ENCODE assay signal across 7 cellular contexts in genomic region chr16:4358831-4359561, GRCh38. TPM values are rescaled to one million over a fixed set of nuclear protein-coding genes. Genes with fewer than 3 reads are reported as not detected.
A peak's percentile ranks its signal among the peaks of the same experiment; 100 is the strongest.
DNase-seq lines count a peak whose midpoint lies in the region; ATAC-seq and TF ChIP-seq lines count a peak whose summit lies in the region.

No MANE protein-coding gene starts in this region.

- H3K27me3 ChIP-seq in GM23248 (replicated peaks; ENCODE audit: insufficient read depth) (no peaks in the 10 kb centered on the region), right cardiac atrium (ENCODE audit: control insufficient read depth, insufficient read depth) (no peaks in the 10 kb centered on the region)

- H3F3A ChIP-seq in GM23248 (ENCODE audit: insufficient read depth) = no peaks in the 10 kb centered on the region

- H3K4me3 Mint-ChIP-seq in activated naive CD8-positive, alpha-beta T cell treated with anti-CD3 and anti-CD28 coated beads for 36 hours = no peak overlapping the region

- H3K27ac Mint-ChIP-seq in activated naive CD8-positive, alpha-beta T cell treated with anti-CD3 and anti-CD28 coated beads for 36 hours = no peak overlapping the region

- in situ Hi-C loops in GM23248 (cut with MboI) = loop anchor here (10.0 kb wide), 1 partner anchor 46 kb away; no protein-coding TSS in a partner anchor

- no peaks in the 10 kb centered on the region for H3K9me3 ChIP-seq in GM23248 (ENCODE audit: low read depth)
- no peaks in the 10 kb centered on the region for H3K9me3 ChIP-seq in right cardiac atrium (ENCODE audit: control insufficient read depth, low read length)

- H3K36me3 ChIP-seq in GM23248 (ENCODE audit: low read depth) = no peaks in the 10 kb centered on the region

- no peaks in the 10 kb centered on the region for H4K20me1 ChIP-seq in GM23248 (ENCODE audit: insufficient read depth)

- WGBS in GM23248 (ENCODE audit: low coverage in 1 of 2, low lambda C conversion rate in 2 of 2, missing lambda C conversion rate in 2 of 2), 2 experiments = 26 to 36% methylated on average over 12 to 19 of the region's 19 CpGs
- 44% methylated on average over 19 of the region's 19 CpGs for WGBS in right cardiac atrium

- intact Hi-C loops in right cardiac atrium (cut with DNase I) = loop anchor here (1.0 to 2.0 kb wide), 3 partner anchors 43 to 48 kb away; no protein-coding TSS in a partner anchor

- H2AFZ ChIP-seq in GM23248 = no peak overlapping the region

- no peak overlapping the region for H3K4me2 ChIP-seq in GM23248 (ENCODE audit: unreplicated experiment)

- no peak overlapping the region for H3K9ac ChIP-seq in GM23248

- no peaks in the 10 kb centered on the region for H3K79me2 ChIP-seq in GM23248 (ENCODE audit: insufficient read depth)

- no peaks in the 10 kb centered on the region for H3K4me1 ChIP-seq in GM23248 (ENCODE audit: insufficient read depth)
- H3K4me1 ChIP-seq in right cardiac atrium (ENCODE audit: control insufficient read depth, insufficient read depth, low read length) = no peaks in the 10 kb centered on the region

- H3K4me3 ChIP-seq in GM23248 (no peak overlapping the region), right cardiac atrium (ENCODE audit: low read length) (no peak overlapping the region)

- H3K27me3 Mint-ChIP-seq in activated naive CD8-positive, alpha-beta T cell treated with anti-CD3 and anti-CD28 coated beads for 36 hours = no peaks in the 10 kb centered on the region

- H3K4me1 Mint-ChIP-seq in activated naive CD8-positive, alpha-beta T cell treated with anti-CD3 and anti-CD28 coated beads for 36 hours = no peaks in the 10 kb centered on the region

- peaks cover 14% of the 10 kb centered on the region for H3K36me3 Mint-ChIP-seq in activated naive CD8-positive, alpha-beta T cell treated with anti-CD3 and anti-CD28 coated beads for 36 hours

- DNase-seq in GM23248 = peak; percentile 63
- peak; percentile 71 for DNase-seq in activated naive CD8-positive, alpha-beta T cell treated with anti-CD3 and anti-CD28 coated beads for 36 hours
- peak; percentile 70 to 88 (median 88) for DNase-seq in right cardiac atrium
- peak; percentile 42 to 54 (median 46) for DNase-seq in stimulated activated CD4-positive, alpha-beta T cell treated with anti-CD3 and anti-CD28 coated beads, Interleukin-1b, Interleukin-23, amount 100 ng/mL, for 24 hours (ENCODE audit: low read depth in 4 of 4, low spot score in 1 of 4)

- no peaks in the 10 kb centered on the region for H3K9me3 Mint-ChIP-seq in activated naive CD8-positive, alpha-beta T cell treated with anti-CD3 and anti-CD28 coated beads for 36 hours

- ATAC-seq in SK-N-SH treated with all-trans-retinoic acid at 6 μM for 48 hours = peak; percentile 83
- peak; percentile 64 for ATAC-seq in right cardiac atrium
- no peak for ATAC-seq in GM21447 (IDR thresholded peaks at IDR 0.05; ENCODE audit: unreplicated experiment)
- ATAC-seq in HG03039 (IDR thresholded peaks at IDR 0.05; ENCODE audit: unreplicated experiment) = no peak

- H3K9me2 ChIP-seq in GM23248 (ENCODE audit: insufficient read depth) = no peaks in the 10 kb centered on the region

- H3K27ac ChIP-seq in GM23248 = no peak overlapping the region
- H3K27ac ChIP-seq in right cardiac atrium (ENCODE audit: low read length) = no peak overlapping the region

TF ChIP-seq in SK-N-SH treated with all-trans-retinoic acid at 6 μM for 48 hours, 23 proteins besides CTCF, POLR2A, EP300 and RAD21 (continues in another document):
- no peak for TF ChIP-seq ZFP30 (CRISPR knock-in tag; IDR thresholded peaks at IDR 0.05)
- TF ChIP-seq TOX (CRISPR knock-in tag; IDR thresholded peaks at IDR 0.05; ENCODE audit: borderline replicate concordance) = no peak
- no peak for TF ChIP-seq OSR1 (CRISPR knock-in tag; IDR thresholded peaks at IDR 0.05)
- TF ChIP-seq ZNF8 (CRISPR knock-in tag; IDR thresholded peaks at IDR 0.05) = no peak
- TF ChIP-seq ESRRG (CRISPR knock-in tag; IDR thresholded peaks at IDR 0.05) = no peak
- no peak for TF ChIP-seq ISL1 (CRISPR knock-in tag; IDR thresholded peaks at IDR 0.05)
- no peak for TF ChIP-seq GLIS3 (CRISPR knock-in tag; IDR thresholded peaks at IDR 0.05)
- no peak for TF ChIP-seq RARB (CRISPR knock-in tag; IDR thresholded peaks at IDR 0.05)
- no peak for TF ChIP-seq ARNTL (CRISPR knock-in tag; IDR thresholded peaks at IDR 0.05; ENCODE audit: borderline replicate concordance, low read depth)
- TF ChIP-seq BACH2 (CRISPR knock-in tag; IDR thresholded peaks at IDR 0.05; ENCODE audit: borderline replicate concordance) = no peak
- TF ChIP-seq, protein P1, sequence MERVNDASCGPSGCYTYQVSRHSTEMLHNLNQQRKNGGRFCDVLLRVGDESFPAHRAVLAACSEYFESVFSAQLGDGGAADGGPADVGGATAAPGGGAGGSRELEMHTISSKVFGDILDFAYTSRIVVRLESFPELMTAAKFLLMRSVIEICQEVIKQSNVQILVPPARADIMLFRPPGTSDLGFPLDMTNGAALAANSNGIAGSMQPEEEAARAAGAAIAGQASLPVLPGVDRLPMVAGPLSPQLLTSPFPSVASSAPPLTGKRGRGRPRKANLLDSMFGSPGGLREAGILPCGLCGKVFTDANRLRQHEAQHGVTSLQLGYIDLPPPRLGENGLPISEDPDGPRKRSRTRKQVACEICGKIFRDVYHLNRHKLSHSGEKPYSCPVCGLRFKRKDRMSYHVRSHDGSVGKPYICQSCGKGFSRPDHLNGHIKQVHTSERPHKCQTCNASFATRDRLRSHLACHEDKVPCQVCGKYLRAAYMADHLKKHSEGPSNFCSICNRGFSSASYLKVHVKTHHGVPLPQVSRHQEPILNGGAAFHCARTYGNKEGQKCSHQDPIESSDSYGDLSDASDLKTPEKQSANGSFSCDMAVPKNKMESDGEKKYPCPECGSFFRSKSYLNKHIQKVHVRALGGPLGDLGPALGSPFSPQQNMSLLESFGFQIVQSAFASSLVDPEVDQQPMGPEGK (CRISPR knock-in tag; IDR thresholded peaks at IDR 0.05; ENCODE audit: borderline replicate concordance) = no peak
- no peak for TF ChIP-seq TCF4 (CRISPR knock-in tag; IDR thresholded peaks at IDR 0.05; ENCODE audit: borderline replicate concordance)
- TF ChIP-seq ZFP3 (CRISPR knock-in tag; IDR thresholded peaks at IDR 0.05) = no peak
- TF ChIP-seq CSDC2 (CRISPR knock-in tag; IDR thresholded peaks at IDR 0.05) = no peak
- no peak for TF ChIP-seq ZNF70 (CRISPR knock-in tag; IDR thresholded peaks at IDR 0.05)
- no peak for TF ChIP-seq PPARA (CRISPR knock-in tag; IDR thresholded peaks at IDR 0.05; ENCODE audit: borderline replicate concordance)
- TF ChIP-seq, protein P2, sequence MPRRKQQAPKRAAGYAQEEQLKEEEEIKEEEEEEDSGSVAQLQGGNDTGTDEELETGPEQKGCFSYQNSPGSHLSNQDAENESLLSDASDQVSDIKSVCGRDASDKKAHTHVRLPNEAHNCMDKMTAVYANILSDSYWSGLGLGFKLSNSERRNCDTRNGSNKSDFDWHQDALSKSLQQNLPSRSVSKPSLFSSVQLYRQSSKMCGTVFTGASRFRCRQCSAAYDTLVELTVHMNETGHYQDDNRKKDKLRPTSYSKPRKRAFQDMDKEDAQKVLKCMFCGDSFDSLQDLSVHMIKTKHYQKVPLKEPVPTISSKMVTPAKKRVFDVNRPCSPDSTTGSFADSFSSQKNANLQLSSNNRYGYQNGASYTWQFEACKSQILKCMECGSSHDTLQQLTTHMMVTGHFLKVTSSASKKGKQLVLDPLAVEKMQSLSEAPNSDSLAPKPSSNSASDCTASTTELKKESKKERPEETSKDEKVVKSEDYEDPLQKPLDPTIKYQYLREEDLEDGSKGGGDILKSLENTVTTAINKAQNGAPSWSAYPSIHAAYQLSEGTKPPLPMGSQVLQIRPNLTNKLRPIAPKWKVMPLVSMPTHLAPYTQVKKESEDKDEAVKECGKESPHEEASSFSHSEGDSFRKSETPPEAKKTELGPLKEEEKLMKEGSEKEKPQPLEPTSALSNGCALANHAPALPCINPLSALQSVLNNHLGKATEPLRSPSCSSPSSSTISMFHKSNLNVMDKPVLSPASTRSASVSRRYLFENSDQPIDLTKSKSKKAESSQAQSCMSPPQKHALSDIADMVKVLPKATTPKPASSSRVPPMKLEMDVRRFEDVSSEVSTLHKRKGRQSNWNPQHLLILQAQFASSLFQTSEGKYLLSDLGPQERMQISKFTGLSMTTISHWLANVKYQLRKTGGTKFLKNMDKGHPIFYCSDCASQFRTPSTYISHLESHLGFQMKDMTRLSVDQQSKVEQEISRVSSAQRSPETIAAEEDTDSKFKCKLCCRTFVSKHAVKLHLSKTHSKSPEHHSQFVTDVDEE (CRISPR knock-in tag; IDR thresholded peaks at IDR 0.05) = no peak

RNA-seq across cellular contexts. Expression of gene PAM16, which starts 7.9 kb away (rescaled TPM):
- 20.4 and 33.0 TPM in 2 replicates for total RNA-seq in GM23248 (2014; rRNA removed; shearing (Covaris generic))
- polyA plus RNA-seq in GM23248 (2016; fragmentation: Nextera tagmentation; extraction: Ambion mirVana) (74.5 and 78.9 TPM in 2 replicates), right cardiac atrium (131 TPM)
- 10 to 100 TPM; 73.0 to 73.9 TPM for total RNA-seq in activated naive CD8-positive, alpha-beta T cell treated with anti-CD3 and anti-CD28 coated beads for 36 hours
- total RNA-seq in right cardiac atrium = 10 to 100 TPM; 57.6 to 61.9 (median 59.7) TPM

RNA-seq across cellular contexts. Expression of gene VASN, which starts 12.7 kb away (rescaled TPM):
- 223 and 234 TPM in 2 replicates for total RNA-seq in GM23248 (2014; rRNA removed; shearing (Covaris generic))
- polyA plus RNA-seq in GM23248 (2016; fragmentation: Nextera tagmentation; extraction: Ambion mirVana) (160 and 169 TPM in 2 replicates), right cardiac atrium (10.7 TPM)
- under 1 TPM in 1 of 2 experiments, not detected in 1; 0.08 TPM for total RNA-seq in activated naive CD8-positive, alpha-beta T cell treated with anti-CD3 and anti-CD28 coated beads for 36 hours
- 10 to 100 TPM; 11.4 to 21.3 (median 13.6) TPM for total RNA-seq in right cardiac atrium

RNA-seq across cellular contexts. Expression of gene GLIS2, which starts 43.1 kb away (rescaled TPM):
- 2.9 and 3.2 TPM in 2 replicates for total RNA-seq in GM23248 (2014; rRNA removed; shearing (Covaris generic))
- polyA plus RNA-seq in GM23248 (2016; fragmentation: Nextera tagmentation; extraction: Ambion mirVana) (6.8 and 7.3 TPM in 2 replicates), right cardiac atrium (15.2 TPM)
- total RNA-seq in activated naive CD8-positive, alpha-beta T cell treated with anti-CD3 and anti-CD28 coated beads for 36 hours = under 1 TPM; 0.08 to 0.16 TPM
- 10 to 100 TPM; 20.0 to 34.6 (median 33.1) TPM for total RNA-seq in right cardiac atrium

RNA-seq across cellular contexts. Expression of gene CORO7, which starts 57.4 kb away (rescaled TPM):
- total RNA-seq in GM23248 (2014; rRNA removed; shearing (Covaris generic)) = 13.2 and 27.7 TPM in 2 replicates
- polyA plus RNA-seq in GM23248 (2016; fragmentation: Nextera tagmentation; extraction: Ambion mirVana) (5.9 and 7.3 TPM in 2 replicates), right cardiac atrium (9.0 TPM)
- total RNA-seq in activated naive CD8-positive, alpha-beta T cell treated with anti-CD3 and anti-CD28 coated beads for 36 hours = 10 to 100 TPM; 66.2 to 73.1 TPM
- total RNA-seq in right cardiac atrium = 10 to 100 TPM; 13.4 to 18.1 (median 16.9) TPM

Comparison
In these comparisons a context has a peak if more than half of its experiments do, and no peak if none do; other contexts are left out.
1. ATAC-seq: peak in SK-N-SH treated with all-trans-retinoic acid at 6 μM for 48 hours (single experiment) and right cardiac atrium (2 of 2); none in GM21447 (single experiment) and HG03039 (single experiment).
2. RNA of gene VASN, which starts 12.7 kb away (total RNA-seq): 223 to 234 TPM in GM23248 and 11.4 to 21.3 TPM in right cardiac atrium; 0.08 TPM in activated naive CD8-positive, alpha-beta T cell treated with anti-CD3 and anti-CD28 coated beads for 36 hours; every median in the first group is over 10 times any median in the second.
3. Peak in every context shown above with its lines, with median percentiles within 50 percentile points of each other: DNase-seq.